In the genomic region with DNA sequence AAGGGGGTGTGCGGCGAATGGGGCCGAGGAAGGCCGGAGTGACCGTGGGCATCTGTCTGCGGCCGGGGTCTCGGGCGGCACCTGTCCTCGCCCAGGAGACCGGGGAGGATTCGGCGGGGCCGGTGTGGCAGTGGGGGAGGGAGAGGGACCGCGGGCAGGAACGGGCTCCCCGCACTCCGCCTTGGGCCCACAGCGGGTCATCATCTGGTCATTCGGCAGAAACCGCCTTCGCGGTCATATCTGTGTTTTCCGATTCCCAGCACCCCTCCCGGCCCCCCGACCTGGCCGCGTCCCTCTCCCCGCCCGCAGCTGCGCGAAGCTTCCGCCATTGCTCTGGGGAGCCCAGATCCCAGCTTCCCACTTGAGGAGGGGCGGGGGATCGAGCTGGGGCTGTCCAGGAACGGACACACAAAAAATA, we compare ENCODE assay signal across 8 cellular contexts. TPM values are rescaled to one million over a fixed set of nuclear protein-coding genes. Genes with fewer than 3 reads are reported as not detected.
DNase-seq lines count a peak whose midpoint lies in the region; ATAC-seq, FAIRE-seq and TF ChIP-seq lines count a peak whose summit lies in the region.

No MANE protein-coding gene starts in this region.

- H3K4me3 ChIP-seq in AG04450 (ENCODE audit: low read depth, low read length) (peak overlapping the region; percentile 69), SK-N-SH (ENCODE audit: low read depth in 2 of 2, low read length in 1 of 2) (peak overlapping the region; percentile 53 to 62), upper lobe of right lung (peak overlapping the region; percentile 62)

- H3K36me3 ChIP-seq in SK-N-SH (replicated peaks in 1 of 2; ENCODE audit: control insufficient read depth in 1 of 2, insufficient read depth in 2 of 2, low read length in 1 of 2) (peaks cover 0 to 7% of the 10 kb centered on the region in 2 experiments), upper lobe of right lung (peaks cover 13% of the 10 kb centered on the region)

- peak overlapping the region; percentile 78; the same call in 1 of the 2 replicates for H2AFZ ChIP-seq in SK-N-SH (ENCODE audit: low read depth)

- intact Hi-C loops in upper lobe of right lung (cut with DNase I) = loop anchor here (10.0 kb wide), 1 partner anchor 132 kb away; no protein-coding TSS in a partner anchor

- peaks cover 0 to 5% of the 10 kb centered on the region in 2 experiments; a peak in 1 of 4 replicates for H3K4me1 ChIP-seq in SK-N-SH (ENCODE audit: control insufficient read depth in 1 of 2, insufficient read depth in 2 of 2, low read depth in 1 of 2, low read length in 1 of 2)
- H3K4me1 ChIP-seq in upper lobe of right lung = peaks cover 33% of the 10 kb centered on the region

- H3F3A ChIP-seq in SK-N-SH (replicated peaks; ENCODE audit: insufficient read depth) = peaks cover 5% of the 10 kb centered on the region

- H3K27ac ChIP-seq in AG04450 (ENCODE audit: low read depth, low read length) = peak overlapping the region; percentile 88
- H3K27ac ChIP-seq in SK-N-SH (ENCODE audit: low read depth in 2 of 2, low read length in 1 of 2) = peak overlapping the region in 1 of 2 experiments; percentile 92; a peak in 2 of 4 replicates
- peak overlapping the region; percentile 54 for H3K27ac ChIP-seq in epithelial cell of prostate
- peak overlapping the region; percentile 96 for H3K27ac ChIP-seq in upper lobe of right lung

- ATAC-seq in upper lobe of right lung = peak; percentile 60
- no peak for ATAC-seq in HG02981 (IDR thresholded peaks at IDR 0.05; ENCODE audit: unreplicated experiment)

- H3K9me3 ChIP-seq in AG04450 (ENCODE audit: control insufficient read depth, insufficient read depth, low read length) = no peaks in the 10 kb centered on the region; the same call in 1 of the 2 replicates
- H3K9me3 ChIP-seq in SK-N-SH = no peaks in the 10 kb centered on the region
- H3K9me3 ChIP-seq in upper lobe of right lung = no peaks in the 10 kb centered on the region

- no peak for TF ChIP-seq EP300 in SK-N-SH (IDR thresholded peaks at IDR 0.05; ENCODE audit: borderline replicate concordance in 1 of 2, low read depth in 1 of 2, low read length in 1 of 2)

- TF ChIP-seq CTCF in AG04450 (IDR thresholded peaks at IDR 0.05; ENCODE audit: low read depth, low read length) (no peak), SK-N-SH (IDR thresholded peaks at IDR 0.05) (no peak), upper lobe of right lung (IDR thresholded peaks at IDR 0.05) (no peak)

- no peaks in the 10 kb centered on the region for H3K9me2 ChIP-seq in SK-N-SH

- DNase-seq in AG04450 (ENCODE audit: low read depth, low spot score) (no peak), GM19239 (ENCODE audit: insufficient read length, low spot score) (no peak), SK-N-SH (peak; percentile 75), epithelial cell of prostate (ENCODE audit: low read depth, low spot score) (no peak), midbrain (lab: John Stamatoyannopoulos, UW) (peak; percentile 64), upper lobe of right lung (peak; percentile 85), OCI-M2 (lab: John Stamatoyannopoulos, UW; ENCODE audit: unreplicated experiment) (no peak)

- peak overlapping the region; percentile 49 for H3K9ac ChIP-seq in SK-N-SH

- POLR2A ChIA-PET in AG04450 (lab: Yijun Ruan, JAX) = no interaction called here
- POLR2A ChIA-PET in SK-N-SH (lab: Yijun Ruan, JAX) = no interaction called here

- H4K20me1 ChIP-seq in SK-N-SH (ENCODE audit: insufficient read depth) = 0 out of 2 replicates have a peak, but pooled peaks cover 3% of the 10 kb centered on the region

- TF ChIP-seq RAD21 in SK-N-SH (IDR thresholded peaks at IDR 0.05; ENCODE audit: low read length) = no peak

- H3K4me2 ChIP-seq in SK-N-SH = peak overlapping the region; percentile 79

- 4% methylated on average over 8 of the region's 37 CpGs for WGBS in SK-N-SH (ENCODE audit: low lambda C conversion rate)

- no peaks in the 10 kb centered on the region for H3K79me2 ChIP-seq in SK-N-SH (ENCODE audit: insufficient read depth)

- CTCF ChIA-PET in AG04450 (lab: Charles Lee) (no interaction called here), SK-N-SH (lab: Yijun Ruan, JAX) (interaction anchor here (1.2 kb wide), 1 partner anchor 11 kb away, joined by 3 read pairs; no protein-coding TSS in a partner anchor)

- FAIRE-seq in GM19239 (lab: Jason Lieb, UNC) = peak; percentile 82

- H3K27me3 ChIP-seq in AG04450 (ENCODE audit: control insufficient read depth, insufficient read depth, low read length) = peaks cover 3% of the 10 kb centered on the region
- no peaks in the 10 kb centered on the region for H3K27me3 ChIP-seq in SK-N-SH (ENCODE audit: insufficient read depth)
- H3K27me3 ChIP-seq in upper lobe of right lung = no peaks in the 10 kb centered on the region

TF ChIP-seq in SK-N-SH, 30 proteins besides CTCF, POLR2A, EP300 and RAD21:
- TF ChIP-seq, protein P1, sequence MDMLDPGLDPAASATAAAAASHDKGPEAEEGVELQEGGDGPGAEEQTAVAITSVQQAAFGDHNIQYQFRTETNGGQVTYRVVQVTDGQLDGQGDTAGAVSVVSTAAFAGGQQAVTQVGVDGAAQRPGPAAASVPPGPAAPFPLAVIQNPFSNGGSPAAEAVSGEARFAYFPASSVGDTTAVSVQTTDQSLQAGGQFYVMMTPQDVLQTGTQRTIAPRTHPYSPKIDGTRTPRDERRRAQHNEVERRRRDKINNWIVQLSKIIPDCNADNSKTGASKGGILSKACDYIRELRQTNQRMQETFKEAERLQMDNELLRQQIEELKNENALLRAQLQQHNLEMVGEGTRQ (IDR thresholded peaks at IDR 0.05; ENCODE audit: borderline replicate concordance, low read depth, low read length) = no peak
- TF ChIP-seq YY1 (IDR thresholded peaks at IDR 0.05; ENCODE audit: low read depth) = peak; percentile 40; the same call in 1 of the 2 replicates

RNA-seq across cellular contexts. Expression of gene CBX6, which starts 0.8 kb away (rescaled TPM):
- 14.7 and 19.8 TPM in 2 replicates for polyA plus RNA-seq in AG04450 (2011; rRNA removed)
- polyA minus RNA-seq in AG04450 (2011; rRNA and poly(A)+ RNA removed) = 57.6 and 66.9 TPM in 2 replicates
- polyA plus RNA-seq in SK-N-SH (2012; rRNA removed) = 3.4 and 5.4 TPM in 2 replicates
- 2.0 and 3.2 TPM in 2 replicates for polyA plus RNA-seq in SK-N-SH (2012; cell fraction: cytosol; rRNA removed)
- polyA plus RNA-seq in SK-N-SH (2012; cell fraction: nucleus; rRNA removed) = 8.3 and 9.1 TPM in 2 replicates
- total RNA-seq in upper lobe of right lung = 61.6 TPM

RNA-seq across cellular contexts. Expression of gene NPTXR, which starts 29.0 kb away (rescaled TPM):
- polyA plus RNA-seq in AG04450 (2011; rRNA removed) = 1.7 and 2.3 TPM in 2 replicates
- 3.0 and 3.2 TPM in 2 replicates for polyA minus RNA-seq in AG04450 (2011; rRNA and poly(A)+ RNA removed)
- polyA plus RNA-seq in SK-N-SH (2012; rRNA removed) = 1.1 and 1.2 TPM in 2 replicates
- 0.72 and 1.3 TPM in 2 replicates for polyA plus RNA-seq in SK-N-SH (2012; cell fraction: cytosol; rRNA removed)
- 1.2 and 1.6 TPM in 2 replicates for polyA plus RNA-seq in SK-N-SH (2012; cell fraction: nucleus; rRNA removed)
- 6.3 TPM for total RNA-seq in upper lobe of right lung

Comparison
In these comparisons a context has a peak if more than half of its experiments do, and no peak if none do; other contexts are left out.
1. DNase-seq: peak in SK-N-SH (single experiment), midbrain (single experiment) and upper lobe of right lung (single experiment); none in AG04450 (single experiment), GM19239 (single experiment), epithelial cell of prostate (single experiment) and OCI-M2 (single experiment).
2. Peak in every context shown above with its lines, with median percentiles within 50 percentile points of each other: H3K4me3 ChIP-seq.